18 cellular contexts compared by ENCODE assay signal in the genomic region with DNA sequence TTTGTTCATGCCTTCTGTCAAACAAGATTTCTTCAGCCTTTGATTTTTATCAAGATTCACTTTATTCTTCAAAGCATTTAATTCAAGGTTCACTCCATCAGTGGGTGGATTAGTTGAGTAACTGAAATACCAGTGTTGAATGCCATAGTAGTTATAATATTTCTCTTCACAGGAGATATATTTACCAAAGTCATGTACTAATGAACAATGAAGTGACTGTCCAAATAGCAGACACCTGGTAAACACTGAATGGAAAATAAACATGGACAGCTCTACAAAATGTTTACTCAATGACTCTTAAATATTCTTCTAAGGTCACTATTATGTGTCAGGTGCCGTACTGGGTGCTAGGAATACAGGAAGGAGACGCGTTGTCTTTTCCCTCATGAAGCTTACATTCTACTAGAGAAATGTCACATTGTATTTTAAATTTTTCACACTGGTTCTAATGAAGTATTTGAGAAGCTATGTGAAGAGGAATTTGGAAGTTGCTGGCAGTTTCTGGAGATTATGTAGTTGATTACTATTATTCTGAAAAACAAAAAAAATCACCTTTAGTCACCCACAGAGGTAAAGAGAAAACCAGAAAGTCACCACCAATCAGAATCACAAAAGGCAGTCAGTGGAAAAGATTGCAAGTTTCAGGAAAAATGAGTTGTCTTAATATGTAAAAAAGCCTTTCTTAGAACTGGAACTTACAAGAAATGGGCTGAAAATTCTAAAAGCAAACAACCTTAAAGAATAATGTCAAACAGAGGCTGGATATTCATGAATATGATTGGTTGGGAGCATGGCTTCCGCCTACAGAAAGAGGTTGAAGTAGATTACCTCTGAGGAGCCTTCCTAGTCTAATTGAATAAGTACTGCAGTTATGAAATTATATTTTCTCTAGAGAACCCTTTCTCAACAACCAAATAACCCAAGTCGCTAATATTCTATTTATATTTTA.
DNase-seq lines count a peak whose midpoint lies in the region; ATAC-seq and TF ChIP-seq lines count a peak whose summit lies in the region.
"Had no signal": no experiment of that assay in that cellular context is flagged by ENCODE, and none has a peak within 500 bp of the region (broad histone marks: within the 10 kb centered on the region; RNA-seq: fewer than 3 reads in every experiment).

No MANE protein-coding gene starts in this region.

- H3K4me3 Mint-ChIP-seq in activated T-cell treated with anti-CD3 and anti-CD28 coated beads, Interleukin-2, amount 50 U/mL, for 72 hours, result peak overlapping the region; percentile 53 to 74
- H3K4me3 Mint-ChIP-seq in activated T-helper 2 cell treated with anti-CD3 and anti-CD28 coated beads, Interferon-gamma antibody, Interleukin-2, Interleukin-4, amounts not matched to agents 10 μg/mL and 5 μg/mL and 100 μg/mL, durations not matched to agents 14 hours and 24 hours and 36 hours (ENCODE audit: low read depth), result peak overlapping the region; percentile 9
- H3K4me3 Mint-ChIP-seq: WTC11 had no signal

- peak overlapping the region in 5 of 8 donors; percentile 7 to 71 (median 40) for H3K27ac ChIP-seq in spleen
- H3K27ac ChIP-seq: SK-N-MC, uterus had no signal

- DNase-seq in activated T-cell treated with anti-CD3 and anti-CD28 coated beads, Interleukin-2, amount 50 U/mL, for 72 hours, result peak in 1 of 2 donors; percentile 44
- no peak for DNase-seq in activated T-cell treated with anti-CD3 and anti-CD28 coated beads, Interleukin-2, amount 50 U/mL, for 1 hour
- DNase-seq in HuH-7.5 (ENCODE audit: low spot score) (peak; percentile 9), spleen (no peak), activated gamma-delta T cell treated with Interleukin-2 at 50 U/mL for 16 hours (no peak), NCI-H510A treated with DMSO at 0.1 percent for 48 hours (lab: John Stamatoyannopoulos, UW) (no peak), ureter (ENCODE audit: low spot score) (no peak)
- no peak for DNase-seq in activated T-helper 2 cell treated with anti-CD3 and anti-CD28 coated beads, Interferon-gamma antibody, Interleukin-2, Interleukin-4, amounts not matched to agents 10 μg/mL and 5 μg/mL and 100 μg/mL, durations not matched to agents 14 hours and 24 hours and 36 hours (ENCODE audit: low spot score)
- DNase-seq: amniotic stem cell; dermis blood vessel endothelial cell; DMS79; mesendoderm; NCI-H2107; nucleus accumbens; stimulated activated CD8-positive, alpha-beta memory T cell treated with anti-CD3 and anti-CD28 coated beads, Interleukin-4, amount 100 ng/mL, for 48 hours; uterus had no signal

- 89 to 93% (median 91%) methylated on average over 5 of the region's 5 CpGs for WGBS in spleen, 5 donors

- peak overlapping the region; percentile 97 for H3K27ac Mint-ChIP-seq in activated T-cell treated with anti-CD3 and anti-CD28 coated beads, Interleukin-2, amount 50 U/mL, for 72 hours
- H3K27ac Mint-ChIP-seq in activated T-helper 2 cell treated with anti-CD3 and anti-CD28 coated beads, Interferon-gamma antibody, Interleukin-2, Interleukin-4, amounts not matched to agents 10 μg/mL and 5 μg/mL and 100 μg/mL, durations not matched to agents 14 hours and 24 hours and 36 hours, result peak overlapping the region; percentile 96
- H3K27ac Mint-ChIP-seq: WTC11 had no signal

- H3K9me3 Mint-ChIP-seq in activated T-cell treated with anti-CD3 and anti-CD28 coated beads, Interleukin-2, amount 50 U/mL, for 72 hours, result peaks cover 11% of the 10 kb centered on the region in 2 donors
- peaks cover 14% of the 10 kb centered on the region for H3K9me3 Mint-ChIP-seq in activated T-helper 2 cell treated with anti-CD3 and anti-CD28 coated beads, Interferon-gamma antibody, Interleukin-2, Interleukin-4, amounts not matched to agents 10 μg/mL and 5 μg/mL and 100 μg/mL, durations not matched to agents 14 hours and 24 hours and 36 hours

- no peaks in the 10 kb centered on the region for H3K9me3 ChIP-seq in spleen
- H3K9me3 ChIP-seq: uterus had no signal

- no peak overlapping the region for H3K4me3 ChIP-seq in spleen
- H3K4me3 ChIP-seq: SK-N-MC, uterus had no signal

- H3K27me3 ChIP-seq in spleen (replicated peaks in 1 of 7), result no peaks in the 10 kb centered on the region
- H3K27me3 ChIP-seq: uterus had no signal

- intact Hi-C loops in activated T-helper 2 cell treated with anti-CD3 and anti-CD28 coated beads, Interferon-gamma antibody, Interleukin-2, Interleukin-4, amounts not matched to agents 10 μg/mL and 5 μg/mL and 100 μg/mL, durations not matched to agents 14 hours and 24 hours and 36 hours (cut with micrococcal nuclease), result loop anchor here (1.0 to 10.0 kb wide), 12 partner anchors 63 to 1081 kb away; no protein-coding TSS in a partner anchor
- intact Hi-C loops in spleen (cut with DNase I; ENCODE audit: low total_unique reads), result no loop called here

- peak; percentile 2 to 6 for ATAC-seq in activated T-cell treated with anti-CD3 and anti-CD28 coated beads, Interleukin-2, amount 50 U/mL, for 72 hours (replicated peaks in 1 of 2)
- ATAC-seq: WTC11 had no signal

- no peaks in the 10 kb centered on the region for H3K27me3 Mint-ChIP-seq in activated T-cell treated with anti-CD3 and anti-CD28 coated beads, Interleukin-2, amount 50 U/mL, for 72 hours (ENCODE audit: low read depth)
- H3K27me3 Mint-ChIP-seq in activated T-helper 2 cell treated with anti-CD3 and anti-CD28 coated beads, Interferon-gamma antibody, Interleukin-2, Interleukin-4, amounts not matched to agents 10 μg/mL and 5 μg/mL and 100 μg/mL, durations not matched to agents 14 hours and 24 hours and 36 hours (ENCODE audit: low read depth), result no peaks in the 10 kb centered on the region

- no peak for TF ChIP-seq POLR2A in spleen (IDR thresholded peaks at IDR 0.05)

- H3K4me1 Mint-ChIP-seq in activated T-cell treated with anti-CD3 and anti-CD28 coated beads, Interleukin-2, amount 50 U/mL, for 72 hours (ENCODE audit: low read depth), result peaks cover 84% of the 10 kb centered on the region
- H3K4me1 Mint-ChIP-seq in activated T-helper 2 cell treated with anti-CD3 and anti-CD28 coated beads, Interferon-gamma antibody, Interleukin-2, Interleukin-4, amounts not matched to agents 10 μg/mL and 5 μg/mL and 100 μg/mL, durations not matched to agents 14 hours and 24 hours and 36 hours (ENCODE audit: low read depth), result peaks cover 73% of the 10 kb centered on the region

- H3K4me1 ChIP-seq in spleen, result peaks cover 0 to 31% (median 0%) of the 10 kb centered on the region in 6 donors
- H3K4me1 ChIP-seq: uterus had no signal

- no peaks in the 10 kb centered on the region for H3K36me3 ChIP-seq in spleen
- H3K36me3 ChIP-seq: uterus had no signal

- H3K36me3 Mint-ChIP-seq in activated T-cell treated with anti-CD3 and anti-CD28 coated beads, Interleukin-2, amount 50 U/mL, for 72 hours (ENCODE audit: insufficient read depth in 2 of 2), result peaks cover 14 to 23% of the 10 kb centered on the region in 2 donors
- H3K36me3 Mint-ChIP-seq in activated T-helper 2 cell treated with anti-CD3 and anti-CD28 coated beads, Interferon-gamma antibody, Interleukin-2, Interleukin-4, amounts not matched to agents 10 μg/mL and 5 μg/mL and 100 μg/mL, durations not matched to agents 14 hours and 24 hours and 36 hours (ENCODE audit: low read depth), result peaks cover 30% of the 10 kb centered on the region

- no peak for TF ChIP-seq CTCF in spleen (IDR thresholded peaks at IDR 0.05 in 8 of 11, conservative IDR thresholded peaks at IDR 0.05 in 3 of 11)
